Comparison of ENCODE assay signal across 9 cellular contexts in genomic region chr1:35269989-35270289, GRCh38. TPM values are rescaled to one million over a fixed set of nuclear protein-coding genes. Genes with fewer than 3 reads are reported as not detected.
A peak's percentile ranks its signal among the peaks of the same experiment; 100 is the strongest.
DNase-seq lines count a peak whose midpoint lies in the region; ATAC-seq and TF ChIP-seq lines count a peak whose summit lies in the region.
"Had no signal": no experiment of that assay in that cellular context is flagged by ENCODE, and none has a peak within 500 bp of the region (broad histone marks: within the 10 kb centered on the region; RNA-seq: fewer than 3 reads in every experiment).

No MANE protein-coding gene starts in this region.

- no peak overlapping the region for H4K91ac ChIP-seq in neuronal stem cell (ENCODE audit: low read depth, low read length, poor library complexity)

- H3K4me2 ChIP-seq in neuronal stem cell (ENCODE audit: insufficient read depth, low read length, poor library complexity, severe bottlenecking): peak overlapping the region; percentile 32

- H4K8ac ChIP-seq in neuronal stem cell (ENCODE audit: low read depth, low read length): no peak overlapping the region

- WGBS in neuronal stem cell (ENCODE audit: extremely low coverage in 2 of 2, insufficient read length in 2 of 2, insufficient replicate concordance in 1 of 2), 2 donors: no CpG with 5 or more reads among the region's 2 CpGs

- no peak overlapping the region for H3K4ac ChIP-seq in neuronal stem cell (ENCODE audit: low read length)

- no peak overlapping the region for H3K27ac ChIP-seq in CD4-positive, alpha-beta memory T cell (ENCODE audit: low read depth, low read length)
- H3K27ac ChIP-seq in effector memory CD4-positive, alpha-beta T cell (ENCODE audit: insufficient read depth, low read length, poor library complexity, severe bottlenecking): no peak overlapping the region
- no peak overlapping the region for H3K27ac ChIP-seq in neuronal stem cell (replicated peaks; ENCODE audit: low read length)

- H3K4me3 Mint-ChIP-seq in CD4-positive, alpha-beta memory T cell: peak overlapping the region; percentile 87 to 95 (median 90)

- no peak overlapping the region for H3K14ac ChIP-seq in neuronal stem cell (ENCODE audit: low read length)

- in situ Hi-C loops in GM13976 (cut with MboI; ENCODE audit: low sequenced_read_pairs, unreplicated experiment): no loop called here

- peaks cover 20% of the 10 kb centered on the region for H3K4me1 ChIP-seq in CD4-positive, alpha-beta memory T cell (ENCODE audit: insufficient read depth, low read length)
- peaks cover 7% of the 10 kb centered on the region for H3K4me1 ChIP-seq in effector memory CD4-positive, alpha-beta T cell (ENCODE audit: control insufficient read depth, insufficient read depth, low read length, poor library complexity, severe bottlenecking)
- H3K4me1 ChIP-seq in neuronal stem cell (ENCODE audit: control insufficient read depth in 2 of 2, insufficient read depth in 1 of 2, low read depth in 1 of 2, low read length in 2 of 2): peaks cover 4 to 14% of the 10 kb centered on the region in 2 donors
- H3K4me1 ChIP-seq: uterus had no signal

- no peak overlapping the region for H3K23ac ChIP-seq in neuronal stem cell (ENCODE audit: low read depth, low read length, poor library complexity)

- no peak overlapping the region for H2BK12ac ChIP-seq in neuronal stem cell (ENCODE audit: low read length)

- H3K27me3 Mint-ChIP-seq in CD4-positive, alpha-beta memory T cell: peaks cover 0 to 3% of the 10 kb centered on the region in 2 donors

- no peak overlapping the region for H2AK5ac ChIP-seq in neuronal stem cell (ENCODE audit: low read depth, low read length)

- H2AFZ ChIP-seq in neuronal stem cell (ENCODE audit: low read length): no peak overlapping the region

- POLR2A ChIA-PET in CD4-positive, alpha-beta memory T cell (lab: Charles Lee; ENCODE audit: partially characterized antibody): no interaction called here

- ATAC-seq in HG03469 (IDR thresholded peaks at IDR 0.05; ENCODE audit: unreplicated experiment) (no peak), HG02885 (IDR thresholded peaks at IDR 0.05; ENCODE audit: poor library complexity, unreplicated experiment) (no peak)

- H3K36me3 ChIP-seq in CD4-positive, alpha-beta memory T cell (ENCODE audit: insufficient read depth, low read length): no peaks in the 10 kb centered on the region
- H3K36me3 ChIP-seq in MG63 (peaks cover 8% of the 10 kb centered on the region), neuronal stem cell (replicated peaks in 1 of 2; ENCODE audit: control insufficient read depth in 2 of 2, insufficient read depth in 2 of 2, low read length in 2 of 2) (peaks cover 0 to 49% of the 10 kb centered on the region in 2 donors)
- H3K36me3 ChIP-seq in effector memory CD4-positive, alpha-beta T cell (ENCODE audit: control insufficient read depth, insufficient read depth, low read length): no peaks in the 10 kb centered on the region
- H3K36me3 ChIP-seq: uterus had no signal

- H2BK120ac ChIP-seq in neuronal stem cell (ENCODE audit: low read depth, low read length): no peak overlapping the region

- TF ChIP-seq CTCF in GM13976 (IDR thresholded peaks at IDR 0.05; ENCODE audit: borderline replicate concordance, control extremely low read depth, extremely low read depth, insufficient read depth, missing control alignments): no peak

- peaks cover 5% of the 10 kb centered on the region for H3K79me1 ChIP-seq in neuronal stem cell (ENCODE audit: low read depth, low read length)

- CTCF ChIA-PET in CD4-positive, alpha-beta memory T cell (lab: Charles Lee; ENCODE audit: partially characterized antibody): no interaction called here

- no peak for DNase-seq in CD4-positive, alpha-beta memory T cell
- no peak for DNase-seq in MG63
- no peak for DNase-seq in effector memory CD4-positive, alpha-beta T cell
- DNase-seq in neuronal stem cell (ENCODE audit: low spot score): no peak
- DNase-seq in NCI-H1048 (lab: John Stamatoyannopoulos, UW): no peak
- DNase-seq in GM13976 (ENCODE audit: low spot score): no peak
- DNase-seq: uterus had no signal

- no peak overlapping the region for H3K18ac ChIP-seq in neuronal stem cell (ENCODE audit: low read length)

- H3K36me3 Mint-ChIP-seq in CD4-positive, alpha-beta memory T cell: peaks cover 0 to 4% of the 10 kb centered on the region in 2 donors

- no peak overlapping the region for H3K4me3 ChIP-seq in CD4-positive, alpha-beta memory T cell (ENCODE audit: low read length in 2 of 2)
- H3K4me3 ChIP-seq in MG63 (peak overlapping the region; percentile 73), neuronal stem cell (ENCODE audit: low read length in 2 of 2) (peak overlapping the region in 1 of 2 donors; percentile 67)
- H3K4me3 ChIP-seq in effector memory CD4-positive, alpha-beta T cell (ENCODE audit: insufficient read depth, low read depth, low read length, poor library complexity, severe bottlenecking): peak overlapping the region; percentile 84

- no peaks in the 10 kb centered on the region for H3K27me3 ChIP-seq in CD4-positive, alpha-beta memory T cell (ENCODE audit: insufficient read depth, low read length)
- no peaks in the 10 kb centered on the region for H3K27me3 ChIP-seq in MG63
- no peaks in the 10 kb centered on the region for H3K27me3 ChIP-seq in effector memory CD4-positive, alpha-beta T cell (replicated peaks; ENCODE audit: control insufficient read depth, insufficient read depth, low read length, poor library complexity, severe bottlenecking)
- no peaks in the 10 kb centered on the region for H3K27me3 ChIP-seq in neuronal stem cell (ENCODE audit: control insufficient read depth in 3 of 3, insufficient read depth in 3 of 3, low read depth in 1 of 3, low read length in 3 of 3)
- H3K27me3 ChIP-seq: uterus had no signal

- no peak overlapping the region for H3K9ac ChIP-seq in neuronal stem cell (ENCODE audit: low read depth, low read length, poor library complexity)

- H3K9me3 ChIP-seq in CD4-positive, alpha-beta memory T cell (ENCODE audit: control insufficient read depth in 1 of 2, low read length in 2 of 2): no peaks in the 10 kb centered on the region
- H3K9me3 ChIP-seq in MG63 (no peaks in the 10 kb centered on the region), neuronal stem cell (replicated peaks in 1 of 2; ENCODE audit: control insufficient read depth in 2 of 2, insufficient read depth in 1 of 2, low read depth in 1 of 2, low read length in 2 of 2) (peaks cover 0 to 24% of the 10 kb centered on the region in 2 donors)
- no peaks in the 10 kb centered on the region for H3K9me3 ChIP-seq in effector memory CD4-positive, alpha-beta T cell (ENCODE audit: control insufficient read depth, low read length)
- H3K9me3 ChIP-seq: uterus had no signal

- H2BK15ac ChIP-seq in neuronal stem cell (ENCODE audit: low read length): no peak overlapping the region

- intact Hi-C loops in CD4-positive, alpha-beta memory T cell (cut with micrococcal nuclease): loop anchor here (2.0 kb wide), 1 partner anchor 239 kb away; the partner anchor contains the start of gene ZMYM6

- H3K4me1 Mint-ChIP-seq in CD4-positive, alpha-beta memory T cell: peaks cover 24 to 36% (median 32%) of the 10 kb centered on the region in 4 donors

- peak overlapping the region in 4 of 7 donors; percentile 74 to 93 (median 90) for H3K27ac Mint-ChIP-seq in CD4-positive, alpha-beta memory T cell

- no peak overlapping the region for H2BK5ac ChIP-seq in neuronal stem cell (ENCODE audit: low read length)

- no peaks in the 10 kb centered on the region for H3K9me3 Mint-ChIP-seq in CD4-positive, alpha-beta memory T cell

RNA-seq across cellular contexts. Expression of gene ZMYM4, which starts 1.4 kb away (rescaled TPM):
- total RNA-seq in CD4-positive, alpha-beta memory T cell: 10 to 100 TPM; 41.8 to 41.9 TPM
- polyA plus RNA-seq in CD4-positive, alpha-beta memory T cell: 10 to 100 TPM; 13.8 to 27.2 TPM
- 25.4 and 27.8 TPM in 2 replicates for total RNA-seq in MG63 (2014; rRNA removed; shearing (Covaris generic); ENCODE audit: low replicate concordance)
- polyA plus RNA-seq in neuronal stem cell (2013, experiment 1 of 2): 36.1 TPM
- polyA plus RNA-seq in neuronal stem cell (2013, experiment 2 of 2): 37.8 TPM

Comparison
In these comparisons a context has a peak if more than half of its experiments do, and no peak if none do; other contexts are left out.
1. H3K4me3 ChIP-seq: peak in MG63 (single experiment) and effector memory CD4-positive, alpha-beta T cell (single experiment); none in CD4-positive, alpha-beta memory T cell (0 of 2).